In genomic region chr5:115685966-115686691, GRCh38 we compare ENCODE assay signal across 14 cellular contexts.
DNase-seq lines count a peak whose midpoint lies in the region; ATAC-seq and TF ChIP-seq lines count a peak whose summit lies in the region.
"Had no signal": no experiment of that assay in that cellular context is flagged by ENCODE, and none has a peak within 500 bp of the region (broad histone marks: within the 10 kb centered on the region; RNA-seq: fewer than 3 reads in every experiment).

No MANE protein-coding gene starts in this region.

- no CpG with 5 or more reads among the region's 4 CpGs for WGBS in IMR-90 (ENCODE audit: extremely low coverage in 2 of 2, insufficient read length in 1 of 2), 2 experiments

- no peaks in the 10 kb centered on the region for H3K9me1 ChIP-seq in IMR-90 (ENCODE audit: insufficient read depth, low read length)

- H2BK5ac ChIP-seq in IMR-90 (ENCODE audit: low read depth, low read length, poor library complexity, severe bottlenecking): no peak overlapping the region

- CTCF ChIA-PET in BJ (lab: Yijun Ruan, JAX) (interaction anchor here (0.6 kb wide), 1 partner anchor 612 kb away, joined by 3 read pairs; no protein-coding TSS in a partner anchor), IMR-90 (lab: Yijun Ruan, JAX) (no interaction called here)

- no peak overlapping the region for H2BK20ac ChIP-seq in IMR-90 (ENCODE audit: low read depth, low read length)

- H3K4ac ChIP-seq in IMR-90 (ENCODE audit: low read depth, low read length): no peak overlapping the region

- H3K4me3 ChIP-seq in BJ (ENCODE audit: low read depth, low read length): no peak overlapping the region
- H3K4me3 ChIP-seq in IMR-90 (ENCODE audit: insufficient read depth, low read depth, low read length): no peak overlapping the region
- H3K4me3 ChIP-seq in vagina: no peak overlapping the region
- H3K4me3 ChIP-seq: esophagus squamous epithelium, left lung had no signal

- in situ Hi-C loops in IMR-90 (cut with MboI; ENCODE audit: low sequenced_read_pairs): no loop called here

- H3K27me3 ChIP-seq in BJ (ENCODE audit: control insufficient read depth, insufficient read depth, low read length): peaks cover 4% of the 10 kb centered on the region
- peaks cover 2% of the 10 kb centered on the region; the same call in 1 of the 2 replicates for H3K27me3 ChIP-seq in IMR-90 (ENCODE audit: control insufficient read depth, insufficient read depth, low read length)
- H3K27me3 ChIP-seq in vagina: no peaks in the 10 kb centered on the region
- H3K27me3 ChIP-seq: esophagus squamous epithelium, left lung, neutrophil had no signal

- no peak overlapping the region for H3K27ac ChIP-seq in IMR-90 (ENCODE audit: insufficient read depth, low read length)
- H3K27ac ChIP-seq in vagina: no peak overlapping the region
- H3K27ac ChIP-seq: esophagus squamous epithelium, left lung, neutrophil had no signal

- dilution Hi-C loops in IMR-90 (cut with HindIII; ENCODE audit: low sequenced_read_pairs, unreplicated experiment): no loop called here

- no peak overlapping the region for H3K18ac ChIP-seq in IMR-90 (ENCODE audit: low read depth, low read length)

- no peak overlapping the region for H2AK5ac ChIP-seq in IMR-90 (ENCODE audit: low read depth, low read length)

- no peak overlapping the region for H4K5ac ChIP-seq in IMR-90 (ENCODE audit: low read depth, low read length)

- no peaks in the 10 kb centered on the region for H3K36me3 Mint-ChIP-seq in endothelial cell (ENCODE audit: low read depth, unreplicated experiment)
- H3K36me3 Mint-ChIP-seq: CD4-positive, alpha-beta memory T cell had no signal

- H4K8ac ChIP-seq in IMR-90 (ENCODE audit: low read depth in 2 of 2, low read length in 2 of 2): no peak overlapping the region

- no peak overlapping the region for H3K23ac ChIP-seq in IMR-90 (ENCODE audit: low read depth, low read length)

- intact Hi-C loops in IMR-90 (cut with micrococcal nuclease) (no loop called here), vagina (cut with DNase I) (no loop called here)

- no peak overlapping the region for H2AFZ ChIP-seq in IMR-90 (replicated peaks; ENCODE audit: low read length, poor library complexity)

- H3K27me3 Mint-ChIP-seq in endothelial cell (ENCODE audit: unreplicated experiment): no peaks in the 10 kb centered on the region

- no peak overlapping the region for H3K56ac ChIP-seq in IMR-90 (ENCODE audit: extremely low read depth, insufficient read depth, low read length)

- peaks cover 7% of the 10 kb centered on the region for H3K4me1 Mint-ChIP-seq in endothelial cell (ENCODE audit: unreplicated experiment)
- H3K4me1 Mint-ChIP-seq: CD4-positive, alpha-beta memory T cell had no signal

- TF ChIP-seq POLR2A in IMR-90 (IDR thresholded peaks at IDR 0.05; ENCODE audit: low read depth, low read length): no peak
- TF ChIP-seq POLR2A in vagina (IDR thresholded peaks at IDR 0.05): no peak

- DNase-seq in BJ (ENCODE audit: low read depth) (peak; percentile 12), IMR-90 (no peak), dedifferentiated amniotic fluid mesenchymal stem cell (ENCODE audit: extremely low spot score) (peak; percentile 46), myocyte (ENCODE audit: low read depth) (peak; percentile 19), endothelial cell (ENCODE audit: low spot score) (no peak), vagina (ENCODE audit: extremely low spot score in 2 of 2) (no peak)
- no peak for DNase-seq in activated CD4-positive, alpha-beta T cell treated with anti-CD3 and anti-CD28 coated beads for 48 hours
- no peak for DNase-seq in activated CD4-positive, CD25-positive, alpha-beta regulatory T cell (lab: John Stamatoyannopoulos, UW)
- DNase-seq: CD4-positive, alpha-beta memory T cell; esophagus squamous epithelium; left lung; NCI-H1417 treated with DMSO at 0.1 percent for 48 hours; stimulated activated CD4-positive, alpha-beta T cell treated with anti-CD3 and anti-CD28 coated beads, Interleukin-4, amount 100 ng/mL, for 1 hour had no signal

- no peak overlapping the region for H3K9ac ChIP-seq in IMR-90 (ENCODE audit: low read depth, low read length)

- TF ChIP-seq CTCF in BJ (IDR thresholded peaks at IDR 0.05; ENCODE audit: insufficient read depth, low read depth, low read length) (no peak), IMR-90 (conservative IDR thresholded peaks at IDR 0.05; ENCODE audit: low read depth, low read length) (no peak), endothelial cell (IDR thresholded peaks at IDR 0.05; ENCODE audit: unreplicated experiment) (no peak), vagina (IDR thresholded peaks at IDR 0.05) (no peak)

- no peak overlapping the region for H2BK120ac ChIP-seq in IMR-90 (ENCODE audit: low read depth, low read length)

- no peak overlapping the region for H3K4me3 Mint-ChIP-seq in endothelial cell (ENCODE audit: unreplicated experiment)
- H3K4me3 Mint-ChIP-seq: CD4-positive, alpha-beta memory T cell had no signal

- H3K14ac ChIP-seq in IMR-90 (replicated peaks; ENCODE audit: low read depth, low read length): no peak overlapping the region

- H3K9me3 ChIP-seq in IMR-90 (ENCODE audit: control insufficient read depth, insufficient read depth, low read length): no peaks in the 10 kb centered on the region
- H3K9me3 ChIP-seq in vagina: no peaks in the 10 kb centered on the region
- H3K9me3 ChIP-seq: esophagus squamous epithelium, left lung, neutrophil had no signal

- H2BK15ac ChIP-seq in IMR-90 (ENCODE audit: low read depth, low read length): no peak overlapping the region

- no TSS peak for BruUV-seq in IMR-90 (replicated peaks; lab: Mats Ljungman, UMichigan)

- H3K36me3 ChIP-seq in BJ (ENCODE audit: control insufficient read depth, insufficient read depth, low read length) (no peaks in the 10 kb centered on the region), IMR-90 (ENCODE audit: control insufficient read depth, insufficient read depth, low read length) (no peaks in the 10 kb centered on the region), vagina (no peaks in the 10 kb centered on the region)
- H3K36me3 ChIP-seq: esophagus squamous epithelium, left lung, neutrophil had no signal

- no peaks in the 10 kb centered on the region for H3K4me1 ChIP-seq in IMR-90 (ENCODE audit: control insufficient read depth, insufficient read depth, low read length)
- no peaks in the 10 kb centered on the region for H3K4me1 ChIP-seq in vagina
- H3K4me1 ChIP-seq: left lung had no signal

- H4K20me1 ChIP-seq in IMR-90 (ENCODE audit: insufficient read depth, low read length): no peaks in the 10 kb centered on the region

- H3K4me2 ChIP-seq in IMR-90 (ENCODE audit: low read depth, low read length): no peak overlapping the region

- H3K79me1 ChIP-seq in IMR-90 (ENCODE audit: low read depth in 1 of 2, low read length in 2 of 2): no peaks in the 10 kb centered on the region

- H3K9me3 Mint-ChIP-seq in endothelial cell (ENCODE audit: unreplicated experiment): no peaks in the 10 kb centered on the region

- no peak overlapping the region for H4K91ac ChIP-seq in IMR-90 (ENCODE audit: insufficient read depth, low read depth, low read length)

- no peak overlapping the region for H2AK9ac ChIP-seq in IMR-90 (replicated peaks; ENCODE audit: low read depth, low read length, poor library complexity)

- peak; percentile 70 for ATAC-seq in IMR-90 (ENCODE audit: low read depth)

- TF ChIP-seq RAD21 in IMR-90 (IDR thresholded peaks at IDR 0.05; ENCODE audit: low read length): no peak

- H3K27ac Mint-ChIP-seq in endothelial cell (ENCODE audit: unreplicated experiment): no peak overlapping the region
- H3K27ac Mint-ChIP-seq: CD4-positive, alpha-beta memory T cell had no signal

- POLR2A ChIA-PET in BJ (lab: Charles Lee): no interaction called here
- POLR2A ChIA-PET in IMR-90 (lab: Charles Lee; ENCODE audit: unreplicated experiment): no interaction called here

TF ChIP-seq in IMR-90, 13 proteins besides CTCF, POLR2A, EP300 and RAD21:
- TF ChIP-seq ELK1 (IDR thresholded peaks at IDR 0.05; ENCODE audit: borderline replicate concordance, low read depth, low read length) (no peak), SMC3 (IDR thresholded peaks at IDR 0.05; ENCODE audit: low read depth, low read length) (no peak), MXI1 (IDR thresholded peaks at IDR 0.05; ENCODE audit: borderline replicate concordance, low read depth, low read length) (no peak), RFX5 (IDR thresholded peaks at IDR 0.05; ENCODE audit: low read depth, low read length) (no peak), CEBPB (IDR thresholded peaks at IDR 0.05; ENCODE audit: low read depth, low read length) (no peak), CHD1 (IDR thresholded peaks at IDR 0.05; ENCODE audit: low read depth, low read length) (no peak), NFE2L2 (IDR thresholded peaks at IDR 0.05; ENCODE audit: low read depth, low read length) (no peak), MAFK (IDR thresholded peaks at IDR 0.05; ENCODE audit: low read depth, low read length) (no peak), RCOR1 (IDR thresholded peaks at IDR 0.05; ENCODE audit: insufficient replicate concordance, low read length) (no peak), BHLHE40 (IDR thresholded peaks at IDR 0.05; ENCODE audit: low read depth, low read length) (no peak), MAZ (IDR thresholded peaks at IDR 0.05; ENCODE audit: borderline replicate concordance, low read depth, low read length) (no peak), FOS (IDR thresholded peaks at IDR 0.05; ENCODE audit: low read depth, low read length) (no peak)
- TF ChIP-seq, protein P1, sequence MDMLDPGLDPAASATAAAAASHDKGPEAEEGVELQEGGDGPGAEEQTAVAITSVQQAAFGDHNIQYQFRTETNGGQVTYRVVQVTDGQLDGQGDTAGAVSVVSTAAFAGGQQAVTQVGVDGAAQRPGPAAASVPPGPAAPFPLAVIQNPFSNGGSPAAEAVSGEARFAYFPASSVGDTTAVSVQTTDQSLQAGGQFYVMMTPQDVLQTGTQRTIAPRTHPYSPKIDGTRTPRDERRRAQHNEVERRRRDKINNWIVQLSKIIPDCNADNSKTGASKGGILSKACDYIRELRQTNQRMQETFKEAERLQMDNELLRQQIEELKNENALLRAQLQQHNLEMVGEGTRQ (IDR thresholded peaks at IDR 0.05; ENCODE audit: low read depth, low read length): no peak

Comparison
In these comparisons a context has a peak if more than half of its experiments do, and no peak if none do; other contexts are left out.
1. DNase-seq: peak in BJ (single experiment), dedifferentiated amniotic fluid mesenchymal stem cell (single experiment) and myocyte (single experiment); none in IMR-90 (single experiment), endothelial cell (single experiment), activated CD4-positive, alpha-beta T cell treated with anti-CD3 and anti-CD28 coated beads for 48 hours (single experiment), activated CD4-positive, CD25-positive, alpha-beta regulatory T cell (0 of 4) and vagina (0 of 2).